14 cellular contexts compared by ENCODE assay signal in genomic region chr3:87272718-87273337, GRCh38. TPM values are rescaled to one million over a fixed set of nuclear protein-coding genes. Genes with fewer than 3 reads are reported as not detected.
DNase-seq lines count a peak whose midpoint lies in the region; ATAC-seq and TF ChIP-seq lines count a peak whose summit lies in the region.
"Had no signal": no experiment of that assay in that cellular context is flagged by ENCODE, and none has a peak within 500 bp of the region (broad histone marks: within the 10 kb centered on the region; RNA-seq: fewer than 3 reads in every experiment).

No MANE protein-coding gene starts in this region.

- no peak overlapping the region for H3K4me3 Mint-ChIP-seq in naive thymus-derived CD8-positive, alpha-beta T cell
- H3K4me3 Mint-ChIP-seq: CD8-positive, alpha-beta T cell; mesothelial cell of epicardium had no signal

- no peak for TF ChIP-seq POLR2A in erythroblast (IDR thresholded peaks at IDR 0.05; ENCODE audit: low read length)

- no peaks in the 10 kb centered on the region for H3K27me3 Mint-ChIP-seq in naive thymus-derived CD8-positive, alpha-beta T cell

- no peaks in the 10 kb centered on the region for H3K36me3 Mint-ChIP-seq in naive thymus-derived CD8-positive, alpha-beta T cell
- H3K36me3 Mint-ChIP-seq: CD8-positive, alpha-beta T cell; mesothelial cell of epicardium had no signal

- H3K27ac Mint-ChIP-seq in naive thymus-derived CD8-positive, alpha-beta T cell: no peak overlapping the region
- H3K27ac Mint-ChIP-seq: CD8-positive, alpha-beta T cell; mesothelial cell of epicardium had no signal

- ATAC-seq in GM18511 (IDR thresholded peaks at IDR 0.05; ENCODE audit: unreplicated experiment) (peak; percentile 78), GM19463 (IDR thresholded peaks at IDR 0.05; ENCODE audit: unreplicated experiment) (peak; percentile 90), HG02870 (IDR thresholded peaks at IDR 0.05; ENCODE audit: unreplicated experiment) (peak; percentile 97), HG03565 (IDR thresholded peaks at IDR 0.05; ENCODE audit: unreplicated experiment) (peak; percentile 93)
- no peak for ATAC-seq in naive thymus-derived CD8-positive, alpha-beta T cell
- ATAC-seq: CD8-positive, alpha-beta T cell had no signal

- H3K9me3 Mint-ChIP-seq in naive thymus-derived CD8-positive, alpha-beta T cell: no peaks in the 10 kb centered on the region
- H3K9me3 Mint-ChIP-seq: CD8-positive, alpha-beta T cell; mesothelial cell of epicardium had no signal

- DNase-seq in T-helper 9 cell: no peak
- no peak for DNase-seq in naive thymus-derived CD8-positive, alpha-beta T cell
- no peak for DNase-seq in activated CD4-positive, alpha-beta T cell treated with anti-CD3 and anti-CD28 coated beads, Interleukin-2, amount 50 U/mL, for 1 hour
- DNase-seq in erythroblast (lab: John Stamatoyannopoulos, UW): no peak
- DNase-seq: CD8-positive, alpha-beta T cell; KG1; NCI-H2029 treated with DMSO at 0.1 percent for 48 hours; trophoblast cell had no signal

- H3K4me1 Mint-ChIP-seq in naive thymus-derived CD8-positive, alpha-beta T cell: peaks cover 1 to 21% (median 16%) of the 10 kb centered on the region in 4 donors
- H3K4me1 Mint-ChIP-seq: mesothelial cell of epicardium had no signal

- POLR2A ChIA-PET in naive thymus-derived CD8-positive, alpha-beta T cell (lab: Charles Lee): no interaction called here

RNA-seq across cellular contexts. Expression of gene POU1F1, which starts 3.6 kb away (rescaled TPM):
- total RNA-seq in naive thymus-derived CD8-positive, alpha-beta T cell: not detected
- polyA plus RNA-seq in naive thymus-derived CD8-positive, alpha-beta T cell: not detected
- total RNA-seq: CD8-positive, alpha-beta T cell; mesothelial cell of epicardium; T-helper 1 cell treated with Interleukin-12 subunit alpha and Interleukin-12 subunit beta and Interleukin-4 antibody, amounts not matched to agents 30 ng/mL and 1 ng/mL, for 36 hours had no signal

RNA-seq across cellular contexts. Expression of gene CHMP2B, which starts 45.7 kb away (rescaled TPM):
- total RNA-seq in naive thymus-derived CD8-positive, alpha-beta T cell: 10 to 100 TPM; 25.6 to 27.3 TPM
- polyA plus RNA-seq in naive thymus-derived CD8-positive, alpha-beta T cell: 10 to 100 TPM; 41.8 to 57.0 (median 48.6) TPM

Comparison
In these comparisons a context has a peak if more than half of its experiments do, and no peak if none do; other contexts are left out.
1. ATAC-seq: peak in GM18511 (single experiment), GM19463 (single experiment), HG02870 (single experiment) and HG03565 (single experiment); none in naive thymus-derived CD8-positive, alpha-beta T cell (0 of 2).